ENCODE assay signal across 8 cellular contexts in genomic region chr3:185823280-185824044, GRCh38. TPM values are rescaled to one million over a fixed set of nuclear protein-coding genes. Genes with fewer than 3 reads are reported as not detected.
A peak's percentile ranks its signal among the peaks of the same experiment; 100 is the strongest.
DNase-seq lines count a peak whose midpoint lies in the region; ATAC-seq, FAIRE-seq and TF ChIP-seq lines count a peak whose summit lies in the region.

No MANE protein-coding gene starts in this region.

- no peak for TF ChIP-seq CTCF in CD4-positive, alpha-beta T cell (IDR thresholded peaks at IDR 0.05)

- peaks cover 13% of the 10 kb centered on the region for H3K4me1 Mint-ChIP-seq in CD4-positive, alpha-beta T cell (ENCODE audit: low read depth)
- H3K4me1 Mint-ChIP-seq in activated CD4-positive, alpha-beta T cell treated with anti-CD3 and anti-CD28 coated beads, Interleukin-2, amount 10 ng/mL, durations not matched to agents 24 days and 14 days: peaks cover 13% of the 10 kb centered on the region

- no peak for DNase-seq in CD4-positive, alpha-beta T cell
- DNase-seq in activated CD4-positive, alpha-beta T cell treated with anti-CD3 and anti-CD28 coated beads, Interleukin-2, amount 10 ng/mL, durations not matched to agents 24 days and 14 days: peak; percentile 72
- DNase-seq in myocyte (ENCODE audit: low read depth) (peak; percentile 57), aorta (peak; percentile 50 to 79), middle frontal gyrus (ENCODE audit: extremely low spot score, low spot score) (no peak), RCC 7860 (ENCODE audit: low spot score) (no peak)

- H3K27me3 Mint-ChIP-seq in CD4-positive, alpha-beta T cell: peaks cover 69% of the 10 kb centered on the region
- peaks cover 71% of the 10 kb centered on the region for H3K27me3 Mint-ChIP-seq in activated CD4-positive, alpha-beta T cell treated with anti-CD3 and anti-CD28 coated beads, Interleukin-2, amount 10 ng/mL, durations not matched to agents 24 days and 14 days

- H3K9me3 ChIP-seq in CD4-positive, alpha-beta T cell (ENCODE audit: control insufficient read depth, low read length): no peaks in the 10 kb centered on the region
- H3K9me3 ChIP-seq in HUES64 (ENCODE audit: insufficient read depth, low read depth, low read length) (peaks cover 8% of the 10 kb centered on the region), esophagus (ENCODE audit: control insufficient read depth in 2 of 2, insufficient read depth in 1 of 2, low read depth in 1 of 2, low read length in 1 of 2) (no peaks in the 10 kb centered on the region), aorta (ENCODE audit: control insufficient read depth, low read length) (no peaks in the 10 kb centered on the region)

- no peak overlapping the region for H3K27ac ChIP-seq in CD4-positive, alpha-beta T cell (ENCODE audit: low read depth, low read length)
- peak overlapping the region; percentile 95 for H3K27ac ChIP-seq in HUES64 (ENCODE audit: low read depth, low read length)
- no peak overlapping the region for H3K27ac ChIP-seq in esophagus (ENCODE audit: low read depth in 2 of 2, low read length in 1 of 2)
- no peak overlapping the region for H3K27ac ChIP-seq in aorta (ENCODE audit: low read depth in 1 of 2, low read length in 2 of 2)

- under 1% methylated on average over 79 of the region's 79 CpGs for WGBS in HUES64
- WGBS in esophagus, 2 donors: 1% methylated on average over 57 to 79 of the region's 79 CpGs
- WGBS in aorta, 2 donors: 1 to 2% methylated on average over 65 to 79 of the region's 79 CpGs

- POLR2A ChIA-PET in CD4-positive, alpha-beta T cell (lab: Charles Lee): interaction anchor here (1.3 to 1.6 kb wide), 2 partner anchors 10 to 114 kb away, joined by 4 to 6 read pairs; partner anchors contain the start of gene TRA2B

- no peaks in the 10 kb centered on the region for H3K9me3 Mint-ChIP-seq in CD4-positive, alpha-beta T cell
- no peaks in the 10 kb centered on the region for H3K9me3 Mint-ChIP-seq in activated CD4-positive, alpha-beta T cell treated with anti-CD3 and anti-CD28 coated beads, Interleukin-2, amount 10 ng/mL, durations not matched to agents 24 days and 14 days

- peaks cover 47% of the 10 kb centered on the region for H3K4me1 ChIP-seq in HUES64 (ENCODE audit: insufficient read depth, low read length)
- H3K4me1 ChIP-seq in esophagus (ENCODE audit: control insufficient read depth in 2 of 2, insufficient read depth in 2 of 2, low read length in 1 of 2): peaks cover 0 to 2% of the 10 kb centered on the region in 2 donors
- H3K4me1 ChIP-seq in aorta (ENCODE audit: control insufficient read depth in 1 of 2, insufficient read depth in 2 of 2, low read length in 2 of 2): no peaks in the 10 kb centered on the region

- intact Hi-C loops in CD4-positive, alpha-beta T cell (cut with DNase I, micrococcal nuclease): no loop called here
- intact Hi-C loops in activated CD4-positive, alpha-beta T cell treated with anti-CD3 and anti-CD28 coated beads, Interleukin-2, amount 10 ng/mL, durations not matched to agents 24 days and 14 days (cut with micrococcal nuclease): loop anchor here (2.0 kb wide), 1 partner anchor 105 kb away; no protein-coding TSS in a partner anchor
- intact Hi-C loops in aorta (cut with DNase I): no loop called here

- ATAC-seq in CD4-positive, alpha-beta T cell (ENCODE audit: poor library complexity): no peak
- ATAC-seq in aorta (ENCODE audit: low FRiP score): peak; percentile 40

- H3K36me3 ChIP-seq in HUES64 (ENCODE audit: insufficient read depth, low read length) (peaks cover 18% of the 10 kb centered on the region), esophagus (ENCODE audit: control insufficient read depth in 2 of 2, insufficient read depth in 2 of 2, low read length in 1 of 2) (no peaks in the 10 kb centered on the region), aorta (ENCODE audit: control insufficient read depth in 1 of 2, insufficient read depth in 2 of 2, low read length in 1 of 2) (no peaks in the 10 kb centered on the region)

- H3K4me3 ChIP-seq in HUES64 (ENCODE audit: low read length) (peak overlapping the region; percentile 95), esophagus (ENCODE audit: low read depth in 1 of 2, low read length in 2 of 2) (peak overlapping the region; percentile 64 to 66), aorta (ENCODE audit: low read length in 2 of 2) (peak overlapping the region; percentile 14 to 45)

- H3K4me3 Mint-ChIP-seq in CD4-positive, alpha-beta T cell: peak overlapping the region; percentile 87
- H3K4me3 Mint-ChIP-seq in activated CD4-positive, alpha-beta T cell treated with anti-CD3 and anti-CD28 coated beads, Interleukin-2, amount 10 ng/mL, durations not matched to agents 24 days and 14 days: peak overlapping the region; percentile 86

- H3K27me3 ChIP-seq in CD4-positive, alpha-beta T cell (ENCODE audit: control insufficient read depth, insufficient read depth, low read length): peaks cover 75% of the 10 kb centered on the region
- H3K27me3 ChIP-seq in HUES64 (ENCODE audit: insufficient read depth, low read length): no peaks in the 10 kb centered on the region
- H3K27me3 ChIP-seq in esophagus (ENCODE audit: control insufficient read depth in 1 of 2, insufficient read depth in 2 of 2, low read length in 2 of 2): peaks cover 0 to 25% of the 10 kb centered on the region in 2 donors
- peaks cover 0 to 2% of the 10 kb centered on the region in 2 donors for H3K27me3 ChIP-seq in aorta (ENCODE audit: control insufficient read depth in 1 of 2, insufficient read depth in 2 of 2, low read length in 1 of 2)

- H3K27ac Mint-ChIP-seq in CD4-positive, alpha-beta T cell: no peak overlapping the region
- H3K27ac Mint-ChIP-seq in activated CD4-positive, alpha-beta T cell treated with anti-CD3 and anti-CD28 coated beads, Interleukin-2, amount 10 ng/mL, durations not matched to agents 24 days and 14 days: peak overlapping the region; percentile 67

- CTCF ChIA-PET in CD4-positive, alpha-beta T cell (lab: Charles Lee): no interaction called here

- no peak for FAIRE-seq in RCC 7860 (lab: Jason Lieb, UNC)

- H3K9ac ChIP-seq in HUES64 (ENCODE audit: low read depth, low read length): peak overlapping the region; percentile 97

- H3K36me3 Mint-ChIP-seq in CD4-positive, alpha-beta T cell (ENCODE audit: low read depth): no peaks in the 10 kb centered on the region
- H3K36me3 Mint-ChIP-seq in activated CD4-positive, alpha-beta T cell treated with anti-CD3 and anti-CD28 coated beads, Interleukin-2, amount 10 ng/mL, durations not matched to agents 24 days and 14 days (ENCODE audit: low read depth): peaks cover 2% of the 10 kb centered on the region

RNA-seq across cellular contexts. Expression of gene IGF2BP2, which starts 1.4 kb away (rescaled TPM):
- under 1 TPM; 0.25 to 0.50 TPM for total RNA-seq in CD4-positive, alpha-beta T cell
- 87.0 TPM for polyA plus RNA-seq in HUES64 (2013, experiment 1 of 2)
- polyA plus RNA-seq in HUES64 (2013, experiment 2 of 2): 107 TPM
- 0.64 and 0.89 TPM in 2 replicates for total RNA-seq in activated CD4-positive, alpha-beta T cell treated with anti-CD3 and anti-CD28 coated beads, Interleukin-2, amount 10 ng/mL, durations not matched to agents 24 days and 14 days
- under 1 TPM; 0.62 to 0.86 TPM for polyA plus RNA-seq in esophagus
- 48.5 and 56.2 TPM in 2 replicates for total RNA-seq in myocyte
- polyA plus RNA-seq in myocyte (2012): 31.4 TPM
- total RNA-seq in aorta: 10 to 100 TPM; 10.0 to 17.5 TPM
- polyA plus RNA-seq in aorta: 1 to 10 TPM in 1 of 2 donors, under 1 TPM in 1; 0.18 to 2.3 TPM

Comparison
In these comparisons a context has a peak if more than half of its experiments do, and no peak if none do; other contexts are left out.
1. DNase-seq: peak in activated CD4-positive, alpha-beta T cell treated with anti-CD3 and anti-CD28 coated beads, Interleukin-2, amount 10 ng/mL, durations not matched to agents 24 days and 14 days (single experiment), myocyte (single experiment) and aorta (2 of 2); none in CD4-positive, alpha-beta T cell (0 of 10), middle frontal gyrus (single experiment) and RCC 7860 (single experiment).
2. H3K4me3 ChIP-seq: peak in every context shown above with its lines; median percentile 95 in HUES64; 65 in esophagus; 30 in aorta.